40 cellular contexts compared by ENCODE assay signal in the genomic region with DNA sequence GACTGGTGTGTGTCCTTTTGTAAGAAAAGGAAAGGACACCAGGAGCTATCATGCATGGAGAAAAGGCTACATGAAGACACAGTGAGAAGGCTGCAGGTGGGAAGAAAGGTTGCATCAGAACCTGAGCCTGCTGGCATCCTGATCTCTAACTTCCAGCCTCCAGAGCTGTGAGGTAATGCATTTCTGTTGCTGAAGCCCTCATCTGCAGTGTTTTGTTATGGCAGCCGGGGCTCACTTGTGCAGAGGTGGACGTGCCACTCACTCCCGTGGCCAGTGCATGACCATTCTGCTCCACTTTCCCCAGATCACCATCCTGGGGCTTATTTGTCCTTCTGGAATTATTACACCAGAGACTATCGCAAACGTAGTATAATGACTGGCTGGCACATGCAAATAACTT.
"Had no signal": no experiment of that assay in that cellular context is flagged by ENCODE, and none has a peak within 500 bp of the region (broad histone marks: within the 10 kb centered on the region; RNA-seq: fewer than 3 reads in every experiment).

No MANE protein-coding gene starts in this region.

- H3K36me3 ChIP-seq: adrenal gland, brain microvascular endothelial cell, breast epithelium, cardiac muscle cell had no signal

- H3K4me1 ChIP-seq: adrenal gland, body of pancreas, breast epithelium had no signal

- H3K4me1 Mint-ChIP-seq: activated B cell treated with CpG ODN at 0.5 μM for 24 hours; activated CD4-positive, alpha-beta T cell treated with anti-CD3 and anti-CD28 coated beads, Interleukin-2, amount 10 ng/mL, durations not matched to agents 24 days and 14 days; activated naive CD8-positive, alpha-beta T cell treated with anti-CD3 and anti-CD28 coated beads for 36 hours; activated T-helper 17 cell treated with anti-CD3 and anti-CD28 coated beads, Interleukin-2, amount 50 U/mL, for 72 hours; central memory CD8-positive, alpha-beta T cell had no signal

- H3K9me3 ChIP-seq: adrenal gland, body of pancreas, breast epithelium had no signal

- DNase-seq: activated B cell treated with CpG ODN at 0.5 μM for 24 hours; activated CD4-positive, alpha-beta memory T cell treated with anti-CD3 and anti-CD28 coated beads for 36 hours; activated CD4-positive, alpha-beta T cell treated with anti-CD3 and anti-CD28 coated beads for 4 hours; activated CD4-positive, alpha-beta T cell treated with anti-CD3 and anti-CD28 coated beads, Interleukin-2, amount 10 ng/mL, durations not matched to agents 24 days and 14 days; activated CD4-positive, alpha-beta T cell treated with anti-CD3 and anti-CD28 coated beads, Interleukin-2, amount 50 U/mL, for 1 hour; activated CD4-positive, alpha-beta T cell treated with anti-CD3 and anti-CD28 coated beads, Interleukin-2, amount 50 U/mL, for 4 hours; activated CD4-positive, CD25-positive, alpha-beta regulatory T cell treated with anti-CD3 and anti-CD28 coated beads, Interleukin-2, amount 50 U/mL, for 72 hours; activated CD8-positive, alpha-beta memory T cell treated with anti-CD3 and anti-CD28 coated beads, Interleukin-2, amount 50 U/mL, for 4 hours; activated CD8-positive, alpha-beta T cell treated with anti-CD3 and anti-CD28 coated beads for 36 hours; activated effector memory CD4-positive, alpha-beta T cell treated with anti-CD3 and anti-CD28 coated beads, Interleukin-2, amount 50 U/mL, for 16 hours; activated gamma-delta T cell treated with Interleukin-2 at 50 U/mL for 16 hours; activated naive CD4-positive, alpha-beta T cell; activated naive CD4-positive, alpha-beta T cell treated with anti-CD3 and anti-CD28 coated beads for 36 hours; activated naive CD4-positive, alpha-beta T cell treated with anti-CD3 and anti-CD28 coated beads, Interleukin-2, amount 50 U/mL, for 16 hours; activated naive CD8-positive, alpha-beta T cell treated with anti-CD3 and anti-CD28 coated beads for 36 hours; activated T-cell treated with anti-CD3 and anti-CD28 coated beads for 4 hours; activated T-cell treated with anti-CD3 and anti-CD28 coated beads, Interleukin-2, amount 50 U/mL, for 1 hour; activated T-cell treated with anti-CD3 and anti-CD28 coated beads, Interleukin-2, amount 50 U/mL, for 4 hours; activated T-cell treated with anti-CD3 and anti-CD28 coated beads, Interleukin-2, amount 50 U/mL, for 72 hours; adrenal gland; amniotic stem cell; aorta; body of pancreas; brain microvascular endothelial cell; caudate nucleus; cerebellar nuclear complex; T-helper 1 cell; T-helper 2 cell; T-helper 9 cell had no signal

- H3K27ac ChIP-seq: adrenal gland, body of pancreas, brain microvascular endothelial cell, breast epithelium, cardiac muscle cell, VCaP had no signal

- FAIRE-seq: astrocyte, TTC549 had no signal

- H3K4me3 ChIP-seq: adrenal gland, body of pancreas, breast epithelium, cardiac muscle cell had no signal

- ATAC-seq: activated CD8-positive, alpha-beta T cell treated with anti-CD3 and anti-CD28 coated beads for 36 hours; activated naive CD4-positive, alpha-beta T cell treated with anti-CD3 and anti-CD28 coated beads, Interleukin-2, amount 50 U/mL, for 72 hours; activated T-cell treated with anti-CD3 and anti-CD28 coated beads, Interleukin-2, amount 50 U/mL, for 4 hours; activated T-cell treated with anti-CD3 and anti-CD28 coated beads, Interleukin-2, amount 50 U/mL, for 72 hours; activated T-helper 17 cell treated with anti-CD3 and anti-CD28 coated beads, Interleukin-2, amount 50 U/mL, for 72 hours; body of pancreas had no signal

- H3K36me3 Mint-ChIP-seq: activated CD4-positive, alpha-beta memory T cell treated with anti-CD3 and anti-CD28 coated beads for 36 hours; activated naive CD8-positive, alpha-beta T cell treated with anti-CD3 and anti-CD28 coated beads for 36 hours had no signal

- H3K4me3 Mint-ChIP-seq: activated B cell treated with CpG ODN at 0.5 μM for 24 hours; activated CD4-positive, alpha-beta memory T cell treated with anti-CD3 and anti-CD28 coated beads for 36 hours; activated CD4-positive, alpha-beta T cell treated with anti-CD3 and anti-CD28 coated beads, Interleukin-2, amount 10 ng/mL, durations not matched to agents 24 days and 14 days; activated CD8-positive, alpha-beta T cell treated with anti-CD3 and anti-CD28 coated beads for 36 hours; activated naive CD4-positive, alpha-beta T cell treated with anti-CD3 and anti-CD28 coated beads for 36 hours; activated naive CD8-positive, alpha-beta T cell treated with anti-CD3 and anti-CD28 coated beads for 36 hours; activated T-cell treated with anti-CD3 and anti-CD28 coated beads, Interleukin-2, amount 50 U/mL, for 4 hours; activated T-cell treated with anti-CD3 and anti-CD28 coated beads, Interleukin-2, amount 50 U/mL, for 72 hours; activated T-helper 1 cell treated with anti-CD3 and anti-CD28 coated beads, Interleukin-12 subunit alpha, Interleukin-12 subunit beta, Interleukin-2, Interleukin-4 antibody, amounts not matched to agents 30 ng/mL and 10 ng/mL and 1 ng/mL, durations not matched to agents 14 hours and 24 hours and 36 hours; activated T-helper 17 cell treated with anti-CD3 and anti-CD28 coated beads, Interleukin-2, amount 50 U/mL, for 72 hours; central memory CD8-positive, alpha-beta T cell; T-helper 1 cell treated with Interleukin-12 subunit alpha and Interleukin-12 subunit beta and Interleukin-4 antibody, amounts not matched to agents 30 μg/mL and 1 μg/mL, for 36 hours; T-helper 2 cell treated with Interferon-gamma antibody and Interleukin-4, amounts not matched to agents 5 μg/mL and 100 μg/mL, for 36 hours had no signal

- H3K27me3 ChIP-seq: adrenal gland, body of pancreas, brain microvascular endothelial cell, breast epithelium, cardiac muscle cell had no signal

- H3K27ac Mint-ChIP-seq: activated B cell treated with CpG ODN at 0.5 μM for 24 hours; activated CD4-positive, alpha-beta memory T cell treated with anti-CD3 and anti-CD28 coated beads for 36 hours; activated CD4-positive, alpha-beta T cell treated with anti-CD3 and anti-CD28 coated beads, Interleukin-2, amount 10 ng/mL, durations not matched to agents 24 days and 14 days; activated CD8-positive, alpha-beta T cell treated with anti-CD3 and anti-CD28 coated beads for 36 hours; activated naive CD4-positive, alpha-beta T cell treated with anti-CD3 and anti-CD28 coated beads for 36 hours; activated naive CD4-positive, alpha-beta T cell treated with anti-CD3 and anti-CD28 coated beads, Interleukin-2, amount 50 U/mL, for 72 hours; activated naive CD8-positive, alpha-beta T cell treated with anti-CD3 and anti-CD28 coated beads for 36 hours; activated T-cell treated with anti-CD3 and anti-CD28 coated beads, Interleukin-2, amount 50 U/mL, for 72 hours; activated T-helper 1 cell treated with anti-CD3 and anti-CD28 coated beads, Interleukin-12 subunit alpha, Interleukin-12 subunit beta, Interleukin-2, Interleukin-4 antibody, amounts not matched to agents 30 ng/mL and 10 ng/mL and 1 ng/mL, durations not matched to agents 14 hours and 24 hours and 36 hours; activated T-helper 17 cell treated with anti-CD3 and anti-CD28 coated beads, Interleukin-2, amount 50 U/mL, for 72 hours; T-helper 1 cell treated with Interleukin-12 subunit alpha and Interleukin-12 subunit beta and Interleukin-4 antibody, amounts not matched to agents 30 μg/mL and 1 μg/mL, for 36 hours; T-helper 2 cell treated with Interferon-gamma antibody and Interleukin-4, amounts not matched to agents 5 μg/mL and 100 μg/mL, for 36 hours had no signal

- H3K27me3 Mint-ChIP-seq: activated B cell treated with CpG ODN at 0.5 μM for 24 hours; central memory CD8-positive, alpha-beta T cell had no signal

- H3K9me3 Mint-ChIP-seq: activated CD4-positive, alpha-beta memory T cell treated with anti-CD3 and anti-CD28 coated beads for 36 hours had no signal
